Comparison of ENCODE assay signal across 7 cellular contexts in the genomic region with DNA sequence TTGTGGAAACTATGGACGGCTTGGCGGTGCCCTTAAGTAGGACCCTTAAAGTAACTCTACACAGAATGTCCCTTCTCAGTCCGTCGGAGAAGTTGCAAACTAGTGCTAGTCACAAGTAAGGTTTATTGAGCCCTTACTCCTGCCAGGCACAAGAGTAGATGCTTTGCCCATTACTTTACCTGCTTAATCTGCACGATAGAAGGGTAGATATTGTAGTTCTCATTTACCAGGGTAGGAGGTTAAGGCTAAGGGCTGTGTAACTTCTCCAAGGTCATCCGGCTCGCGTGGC. TPM values are rescaled to one million over a fixed set of nuclear protein-coding genes. Genes with fewer than 3 reads are reported as not detected.
A peak's percentile ranks its signal among the peaks of the same experiment; 100 is the strongest.
DNase-seq lines count a peak whose midpoint lies in the region; ATAC-seq and TF ChIP-seq lines count a peak whose summit lies in the region.

No MANE protein-coding gene starts in this region.

- in situ Hi-C loops in Panc1 (cut with HindIII; ENCODE audit: low pct_unique_long_range_greater_than_20kb, low sequenced_read_pairs) = no loop called here

- POLR2A ChIA-PET in Panc1 (lab: Charles Lee) = no interaction called here

- CTCF ChIA-PET in Panc1 (lab: Charles Lee) = no interaction called here

- BruUV-seq in Panc1 (replicated peaks; lab: Mats Ljungman, UMichigan) = no TSS peak

- H3K36me3 ChIP-seq in Panc1 (ENCODE audit: control insufficient read depth, insufficient read depth, low read length) = no peaks in the 10 kb centered on the region; the same call in 1 of the 2 replicates
- no peaks in the 10 kb centered on the region for H3K36me3 ChIP-seq in sigmoid colon

- peaks cover 21% of the 10 kb centered on the region for H3K27me3 ChIP-seq in Panc1 (ENCODE audit: control insufficient read depth, insufficient read depth, low read length)
- H3K27me3 ChIP-seq in sigmoid colon = no peaks in the 10 kb centered on the region

- H3K9me3 ChIP-seq in Panc1 (ENCODE audit: control insufficient read depth, insufficient read depth, low read depth, low read length) (no peaks in the 10 kb centered on the region), sigmoid colon (no peaks in the 10 kb centered on the region)

- H3K4me3 ChIP-seq in Panc1 (ENCODE audit: low read depth in 2 of 2, low read length in 2 of 2) (peak overlapping the region; percentile 45 to 65), fibroblast of pulmonary artery (replicated peaks; ENCODE audit: low read depth, low read length) (peak overlapping the region; percentile 65), sigmoid colon (peak overlapping the region; percentile 55 to 86 (median 68))

- no peak overlapping the region for H3K27ac ChIP-seq in Panc1 (ENCODE audit: low read length)
- H3K27ac ChIP-seq in sigmoid colon = peak overlapping the region; percentile 64 to 74 (median 68)

- intact Hi-C loops in Panc1 (cut with micrococcal nuclease; ENCODE audit: unreplicated experiment) = no loop called here
- intact Hi-C loops in sigmoid colon (cut with DNase I) = loop anchor here (5.0 kb wide), 1 partner anchor 35 kb away; no protein-coding TSS in a partner anchor

- no peak for TF ChIP-seq POLR2A in sigmoid colon (IDR thresholded peaks at IDR 0.05)

- ATAC-seq in GM21526 (IDR thresholded peaks at IDR 0.05; ENCODE audit: low FRiP score, unreplicated experiment) = peak; percentile 12
- ATAC-seq in Panc1 = no peak; the same call in 1 of the 2 replicates
- ATAC-seq in HG02840 (IDR thresholded peaks at IDR 0.05; ENCODE audit: low FRiP score, unreplicated experiment) = no peak
- no peak for ATAC-seq in GM18858 (IDR thresholded peaks at IDR 0.05; ENCODE audit: unreplicated experiment)

- DNase-seq in Panc1 (ENCODE audit: low read depth, low spot score) (no peak), fibroblast of pulmonary artery (ENCODE audit: low read depth) (no peak), sigmoid colon (no peak), NCI-H2227 treated with DMSO at 0.1 percent for 48 hours (lab: John Stamatoyannopoulos, UW) (no peak)

- no peak for TF ChIP-seq EP300 in sigmoid colon (IDR thresholded peaks at IDR 0.05)

- H3K4me1 ChIP-seq in Panc1 (ENCODE audit: control insufficient read depth, insufficient read depth, low read length) = 0 out of 2 replicates have a peak, but pooled peaks cover 4% of the 10 kb centered on the region
- peaks cover 0 to 21% (median 13%) of the 10 kb centered on the region in 4 donors for H3K4me1 ChIP-seq in sigmoid colon

- TF ChIP-seq CTCF in Panc1 (IDR thresholded peaks at IDR 0.05) = no peak
- TF ChIP-seq CTCF in fibroblast of pulmonary artery (IDR thresholded peaks at IDR 0.05; ENCODE audit: low read length, missing control alignments) = no peak
- no peak for TF ChIP-seq CTCF in sigmoid colon (IDR thresholded peaks at IDR 0.05)

- 3 to 5% methylated on average over 8 of the region's 8 CpGs for whole genome bisulfite sequencing in sigmoid colon, 2 donors

RNA-seq across cellular contexts. Expression of gene ARMH4, which starts 0.5 kb away (rescaled TPM):
- 1.8 TPM for total RNA-seq in Panc1 (2021; ENCODE audit: unreplicated experiment)
- polyA plus RNA-seq in Panc1 (2012; ENCODE audit: insufficient read length) = 0.55 TPM
- total RNA-seq in sigmoid colon = 1 to 10 TPM; 1.2 to 6.6 (median 3.7) TPM
- polyA plus RNA-seq in sigmoid colon = under 1 TPM in 2 of 3 donors, not detected in 1; 0.60 to 0.98 TPM

RNA-seq across cellular contexts. Expression of gene ACTR10, which starts 47.4 kb away (rescaled TPM):
- 34.9 TPM for total RNA-seq in Panc1 (2021; ENCODE audit: unreplicated experiment)
- polyA plus RNA-seq in Panc1 (2012; ENCODE audit: insufficient read length) = 23.1 TPM
- 10 to 100 TPM; 67.1 to 77.3 (median 69.3) TPM for total RNA-seq in sigmoid colon
- 10 to 100 TPM; 56.4 to 78.1 (median 60.7) TPM for polyA plus RNA-seq in sigmoid colon
